ENCODE assay signal across 1 cellular context in genomic region chr11:63838150-63838681, GRCh38.
TF ChIP-seq lines count a peak whose summit lies in the region.

No MANE protein-coding gene starts in this region.

TF ChIP-seq in HepG2, 621 proteins besides CTCF, POLR2A, EP300 and RAD21 (continued from another document and continues in another):
- TF ChIP-seq, protein P1, sequence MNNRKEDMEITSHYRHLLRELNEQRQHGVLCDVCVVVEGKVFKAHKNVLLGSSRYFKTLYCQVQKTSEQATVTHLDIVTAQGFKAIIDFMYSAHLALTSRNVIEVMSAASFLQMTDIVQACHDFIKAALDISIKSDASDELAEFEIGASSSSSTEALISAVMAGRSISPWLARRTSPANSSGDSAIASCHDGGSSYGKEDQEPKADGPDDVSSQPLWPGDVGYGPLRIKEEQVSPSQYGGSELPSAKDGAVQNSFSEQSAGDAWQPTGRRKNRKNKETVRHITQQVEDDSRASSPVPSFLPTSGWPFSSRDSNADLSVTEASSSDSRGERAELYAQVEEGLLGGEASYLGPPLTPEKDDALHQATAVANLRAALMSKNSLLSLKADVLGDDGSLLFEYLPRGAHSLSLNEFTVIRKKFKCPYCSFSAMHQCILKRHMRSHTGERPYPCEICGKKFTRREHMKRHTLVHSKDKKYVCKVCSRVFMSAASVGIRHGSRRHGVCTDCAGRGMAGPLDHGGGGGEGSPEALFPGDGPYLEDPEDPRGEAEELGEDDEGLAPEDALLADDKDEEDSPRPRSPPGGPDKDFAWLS (CRISPR knock-in tag; IDR thresholded peaks at IDR 0.05; ENCODE audit: borderline replicate concordance), result no peak
- TF ChIP-seq, protein P2, sequence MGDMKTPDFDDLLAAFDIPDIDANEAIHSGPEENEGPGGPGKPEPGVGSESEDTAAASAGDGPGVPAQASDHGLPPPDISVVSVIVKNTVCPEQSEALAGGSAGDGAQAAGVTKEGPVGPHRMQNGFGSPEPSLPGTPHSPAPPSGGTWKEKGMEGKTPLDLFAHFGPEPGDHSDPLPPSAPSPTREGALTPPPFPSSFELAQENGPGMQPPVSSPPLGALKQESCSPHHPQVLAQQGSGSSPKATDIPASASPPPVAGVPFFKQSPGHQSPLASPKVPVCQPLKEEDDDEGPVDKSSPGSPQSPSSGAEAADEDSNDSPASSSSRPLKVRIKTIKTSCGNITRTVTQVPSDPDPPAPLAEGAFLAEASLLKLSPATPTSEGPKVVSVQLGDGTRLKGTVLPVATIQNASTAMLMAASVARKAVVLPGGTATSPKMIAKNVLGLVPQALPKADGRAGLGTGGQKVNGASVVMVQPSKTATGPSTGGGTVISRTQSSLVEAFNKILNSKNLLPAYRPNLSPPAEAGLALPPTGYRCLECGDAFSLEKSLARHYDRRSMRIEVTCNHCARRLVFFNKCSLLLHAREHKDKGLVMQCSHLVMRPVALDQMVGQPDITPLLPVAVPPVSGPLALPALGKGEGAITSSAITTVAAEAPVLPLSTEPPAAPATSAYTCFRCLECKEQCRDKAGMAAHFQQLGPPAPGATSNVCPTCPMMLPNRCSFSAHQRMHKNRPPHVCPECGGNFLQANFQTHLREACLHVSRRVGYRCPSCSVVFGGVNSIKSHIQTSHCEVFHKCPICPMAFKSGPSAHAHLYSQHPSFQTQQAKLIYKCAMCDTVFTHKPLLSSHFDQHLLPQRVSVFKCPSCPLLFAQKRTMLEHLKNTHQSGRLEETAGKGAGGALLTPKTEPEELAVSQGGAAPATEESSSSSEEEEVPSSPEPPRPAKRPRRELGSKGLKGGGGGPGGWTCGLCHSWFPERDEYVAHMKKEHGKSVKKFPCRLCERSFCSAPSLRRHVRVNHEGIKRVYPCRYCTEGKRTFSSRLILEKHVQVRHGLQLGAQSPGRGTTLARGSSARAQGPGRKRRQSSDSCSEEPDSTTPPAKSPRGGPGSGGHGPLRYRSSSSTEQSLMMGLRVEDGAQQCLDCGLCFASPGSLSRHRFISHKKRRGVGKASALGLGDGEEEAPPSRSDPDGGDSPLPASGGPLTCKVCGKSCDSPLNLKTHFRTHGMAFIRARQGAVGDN (CRISPR knock-in tag; IDR thresholded peaks at IDR 0.05), result peak; percentile 43
- TF ChIP-seq TFAP4 (IDR thresholded peaks at IDR 0.05; ENCODE audit: borderline replicate concordance, low read depth) (peak; percentile 46; the same call in 1 of the 2 replicates), ZBTB2 (CRISPR knock-in tag; IDR thresholded peaks at IDR 0.05; ENCODE audit: low read depth) (no peak), ZNF225 (CRISPR knock-in tag; IDR thresholded peaks at IDR 0.05) (no peak), HDAC2 (CRISPR knock-in tag; IDR thresholded peaks at IDR 0.05) (peak; percentile 51), MEF2D (CRISPR knock-in tag; IDR thresholded peaks at IDR 0.05) (peak; percentile 39; the same call in 1 of the 2 replicates), KIAA2018 (CRISPR knock-in tag; IDR thresholded peaks at IDR 0.05; ENCODE audit: borderline replicate concordance) (no peak), ZNF646 (CRISPR knock-in tag; IDR thresholded peaks at IDR 0.05) (no peak), RARG (CRISPR knock-in tag; IDR thresholded peaks at IDR 0.05; ENCODE audit: low read depth) (no peak), ZNF781 (CRISPR knock-in tag; IDR thresholded peaks at IDR 0.05; ENCODE audit: borderline replicate concordance, not compliant biosample characterization) (peak; percentile 35), GTF3A (CRISPR knock-in tag; conservative IDR thresholded peaks at IDR 0.05) (no peak), ATAD3A (CRISPR knock-in tag; IDR thresholded peaks at IDR 0.05) (no peak), STAG1 (CRISPR knock-in tag; IDR thresholded peaks at IDR 0.05) (peak; percentile 18), HMGA1 (CRISPR knock-in tag; conservative IDR thresholded peaks at IDR 0.05) (no peak), ZNF350 (CRISPR knock-in tag; IDR thresholded peaks at IDR 0.05; ENCODE audit: borderline replicate concordance, low read depth) (peak; percentile 63; the same call in 1 of the 2 replicates), MXD4 (CRISPR knock-in tag; IDR thresholded peaks at IDR 0.05) (0 out of 2 replicates have a peak, but pooled peaks have one; percentile 37), TOE1 (CRISPR knock-in tag; IDR thresholded peaks at IDR 0.05) (no peak), FLYWCH1 (CRISPR knock-in tag; IDR thresholded peaks at IDR 0.05) (no peak), FOXA3 (CRISPR knock-in tag; IDR thresholded peaks at IDR 0.05) (no peak), SOX13 (IDR thresholded peaks at IDR 0.05) (no peak), SOX13 (CRISPR knock-in tag; conservative IDR thresholded peaks at IDR 0.05 in 1 of 2, IDR thresholded peaks at IDR 0.05 in 1 of 2) (no peak), ZXDC (CRISPR knock-in tag; IDR thresholded peaks at IDR 0.05) (no peak), NR2F2 (IDR thresholded peaks at IDR 0.05; ENCODE audit: borderline replicate concordance, low read depth) (no peak), NONO (IDR thresholded peaks at IDR 0.05) (no peak), NONO (CRISPR knock-in tag; conservative IDR thresholded peaks at IDR 0.05) (no peak)
